Comparison of ENCODE assay signal across 33 cellular contexts in genomic region chr9:37379835-37380234, GRCh38.
"Had no signal": no experiment of that assay in that cellular context is flagged by ENCODE, and none has a peak within 500 bp of the region (broad histone marks: within the 10 kb centered on the region; RNA-seq: fewer than 3 reads in every experiment).

No MANE protein-coding gene starts in this region.

- H3K27me3 Mint-ChIP-seq: activated naive CD8-positive, alpha-beta T cell treated with anti-CD3 and anti-CD28 coated beads, Interleukin-2, amount 10 ng/mL, durations not matched to agents 7 days and 5 days had no signal

- H3K36me3 ChIP-seq: ascending aorta, cardiac muscle cell, colonic mucosa, left ventricle myocardium inferior, neutrophil, sigmoid colon, transverse colon, WERI-Rb-1 had no signal

- H3K4me1 Mint-ChIP-seq: activated naive CD8-positive, alpha-beta T cell treated with anti-CD3 and anti-CD28 coated beads, Interleukin-2, amount 10 ng/mL, durations not matched to agents 7 days and 5 days; brain; nephron progenitor cell had no signal

- H3K9me3 Mint-ChIP-seq: activated CD4-positive, alpha-beta memory T cell treated with anti-CD3 and anti-CD28 coated beads for 36 hours; activated CD4-positive, alpha-beta T cell treated with anti-CD3 and anti-CD28 coated beads, Interleukin-2, amount 10 ng/mL, durations not matched to agents 24 days and 14 days; activated naive CD4-positive, alpha-beta T cell treated with anti-CD3 and anti-CD28 coated beads, Interleukin-2, amount 10 ng/mL, durations not matched to agents 7 days and 5 days; activated naive CD8-positive, alpha-beta T cell treated with anti-CD3 and anti-CD28 coated beads, Interleukin-2, amount 10 ng/mL, durations not matched to agents 7 days and 5 days; activated T-helper 1 cell treated with anti-CD3 and anti-CD28 coated beads, Interleukin-12 subunit alpha, Interleukin-12 subunit beta, Interleukin-2, Interleukin-4 antibody, amounts not matched to agents 30 ng/mL and 10 ng/mL and 1 ng/mL, durations not matched to agents 14 hours and 24 hours and 36 hours; nephron progenitor cell; stimulated activated effector memory CD8-positive, alpha-beta T cell treated with anti-CD3 and anti-CD28 coated beads, Interleukin-12 subunit alpha, Interleukin-12 subunit beta, amount 100 ng/mL, for 72 hours had no signal

- H3K79me2 ChIP-seq: hepatocyte had no signal

- FAIRE-seq: endometrium, frontal cortex, small intestine had no signal

- H3K4me3 Mint-ChIP-seq: activated CD4-positive, alpha-beta memory T cell treated with anti-CD3 and anti-CD28 coated beads for 36 hours; activated CD4-positive, alpha-beta T cell treated with anti-CD3 and anti-CD28 coated beads, Interleukin-2, amount 10 ng/mL, durations not matched to agents 24 days and 14 days; activated naive CD4-positive, alpha-beta T cell treated with anti-CD3 and anti-CD28 coated beads, Interleukin-2, amount 10 ng/mL, durations not matched to agents 7 days and 5 days; activated naive CD8-positive, alpha-beta T cell treated with anti-CD3 and anti-CD28 coated beads, Interleukin-2, amount 10 ng/mL, durations not matched to agents 7 days and 5 days; activated T-helper 1 cell treated with anti-CD3 and anti-CD28 coated beads, Interleukin-12 subunit alpha, Interleukin-12 subunit beta, Interleukin-2, Interleukin-4 antibody, amounts not matched to agents 30 ng/mL and 10 ng/mL and 1 ng/mL, durations not matched to agents 14 hours and 24 hours and 36 hours; brain; nephron progenitor cell; stimulated activated effector memory CD8-positive, alpha-beta T cell treated with anti-CD3 and anti-CD28 coated beads, Interleukin-12 subunit alpha, Interleukin-12 subunit beta, amount 100 ng/mL, for 72 hours; T-helper 17 cell had no signal

- ATAC-seq: stimulated activated effector memory CD8-positive, alpha-beta T cell treated with anti-CD3 and anti-CD28 coated beads, Interleukin-12 subunit alpha, Interleukin-12 subunit beta, amount 100 ng/mL, for 72 hours; T-helper 17 cell had no signal

- H3K4me2 ChIP-seq: hepatocyte had no signal

- H3K27ac Mint-ChIP-seq: activated CD4-positive, alpha-beta memory T cell treated with anti-CD3 and anti-CD28 coated beads for 36 hours; activated CD4-positive, alpha-beta T cell treated with anti-CD3 and anti-CD28 coated beads, Interleukin-2, amount 10 ng/mL, durations not matched to agents 24 days and 14 days; activated naive CD4-positive, alpha-beta T cell treated with anti-CD3 and anti-CD28 coated beads, Interleukin-2, amount 10 ng/mL, durations not matched to agents 7 days and 5 days; activated naive CD8-positive, alpha-beta T cell treated with anti-CD3 and anti-CD28 coated beads, Interleukin-2, amount 10 ng/mL, durations not matched to agents 7 days and 5 days; activated T-helper 1 cell treated with anti-CD3 and anti-CD28 coated beads, Interleukin-12 subunit alpha, Interleukin-12 subunit beta, Interleukin-2, Interleukin-4 antibody, amounts not matched to agents 30 ng/mL and 10 ng/mL and 1 ng/mL, durations not matched to agents 14 hours and 24 hours and 36 hours; brain; nephron progenitor cell; progenitor cell of endocrine pancreas; stimulated activated effector memory CD8-positive, alpha-beta T cell treated with anti-CD3 and anti-CD28 coated beads, Interleukin-12 subunit alpha, Interleukin-12 subunit beta, amount 100 ng/mL, for 72 hours; T-helper 17 cell had no signal

- H3K9me3 ChIP-seq: ascending aorta, colonic mucosa, left ventricle myocardium inferior, neutrophil, sigmoid colon, testis, transverse colon had no signal

- H3K27me3 ChIP-seq: ascending aorta, cardiac muscle cell, colonic mucosa, hepatocyte, sigmoid colon, testis, transverse colon had no signal

- H3K4me3 ChIP-seq: ascending aorta, cardiac muscle cell, colonic mucosa, hepatocyte, left ventricle myocardium inferior, lung, sigmoid colon, testis, transverse colon had no signal

- H3K36me3 Mint-ChIP-seq: activated CD4-positive, alpha-beta memory T cell treated with anti-CD3 and anti-CD28 coated beads for 36 hours; activated naive CD4-positive, alpha-beta T cell treated with anti-CD3 and anti-CD28 coated beads, Interleukin-2, amount 10 ng/mL, durations not matched to agents 7 days and 5 days; activated naive CD8-positive, alpha-beta T cell treated with anti-CD3 and anti-CD28 coated beads, Interleukin-2, amount 10 ng/mL, durations not matched to agents 7 days and 5 days; stimulated activated effector memory CD8-positive, alpha-beta T cell treated with anti-CD3 and anti-CD28 coated beads, Interleukin-12 subunit alpha, Interleukin-12 subunit beta, amount 100 ng/mL, for 72 hours had no signal

- H3K27ac ChIP-seq: ascending aorta, cardiac muscle cell, colonic mucosa, hepatocyte, left ventricle myocardium inferior, neutrophil, sigmoid colon, testis, transverse colon, WERI-Rb-1 had no signal

- DNase-seq: activated CD4-positive, alpha-beta memory T cell treated with anti-CD3 and anti-CD28 coated beads for 36 hours; activated CD4-positive, alpha-beta T cell treated with anti-CD3 and anti-CD28 coated beads, Interleukin-2, amount 10 ng/mL, durations not matched to agents 24 days and 14 days; activated CD4-positive, CD25-positive, alpha-beta regulatory T cell treated with anti-CD3 and anti-CD28 coated beads, Interleukin-2, amount 50 U/mL, for 72 hours; activated CD8-positive, alpha-beta memory T cell treated with anti-CD3 and anti-CD28 coated beads, Interleukin-2, amount 50 U/mL, for 4 hours; activated gamma-delta T cell; activated naive CD4-positive, alpha-beta T cell treated with anti-CD3 and anti-CD28 coated beads, Interleukin-2, amount 10 ng/mL, durations not matched to agents 7 days and 5 days; activated naive CD8-positive, alpha-beta T cell treated with anti-CD3 and anti-CD28 coated beads, Interleukin-2, amount 10 ng/mL, durations not matched to agents 7 days and 5 days; activated T-cell treated with anti-CD3 and anti-CD28 coated beads, Interleukin-2, amount 50 U/mL, for 1 hour; cerebellar nuclear complex; colonic mucosa; effector CD8-positive, alpha-beta T cell; islet precursor cell; left ventricle myocardium inferior; nephron progenitor cell; sigmoid colon; small intestine; stimulated activated CD4-positive, alpha-beta T cell treated with anti-CD3 and anti-CD28 coated beads, Interleukin-4, amount 100 ng/mL, for 24 hours; T-helper 17 cell; T1000; testis; transverse colon; WERI-Rb-1 had no signal

- H2AFZ ChIP-seq: hepatocyte had no signal

- H3K4me1 ChIP-seq: ascending aorta, colonic mucosa, left ventricle myocardium inferior, sigmoid colon, testis, transverse colon had no signal
